10 cellular contexts compared by ENCODE assay signal in genomic region chr9:136244776-136245193, GRCh38. TPM values are rescaled to one million over a fixed set of nuclear protein-coding genes. Genes with fewer than 3 reads are reported as not detected.
A peak's percentile ranks its signal among the peaks of the same experiment; 100 is the strongest.
DNase-seq lines count a peak whose midpoint lies in the region; ATAC-seq, FAIRE-seq and TF ChIP-seq lines count a peak whose summit lies in the region.
"Had no signal": no experiment of that assay in that cellular context is flagged by ENCODE, and none has a peak within 500 bp of the region (broad histone marks: within the 10 kb centered on the region; RNA-seq: fewer than 3 reads in every experiment).

No MANE protein-coding gene starts in this region.

- peak overlapping the region; percentile 84 for H3K27ac Mint-ChIP-seq in T-helper 1 cell treated with Interleukin-12 subunit alpha and Interleukin-12 subunit beta and Interleukin-4 antibody, amounts not matched to agents 30 μg/mL and 1 μg/mL, for 36 hours
- peak overlapping the region; percentile 82 for H3K27ac Mint-ChIP-seq in activated T-helper 17 cell treated with anti-CD3 and anti-CD28 coated beads, Interleukin-2, amount 50 U/mL, for 72 hours
- H3K27ac Mint-ChIP-seq in immature natural killer cell, result peak overlapping the region; percentile 85 to 97 (median 92)

- WGBS in stomach, 5 donors, result 8 to 14% (median 9%) methylated on average over 7 of the region's 7 CpGs

- peaks cover 14 to 45% (median 36%) of the 10 kb centered on the region in 4 donors for H3K4me1 ChIP-seq in stomach

- DNase-seq in T-helper 1 cell (no peak), immature natural killer cell (no peak), stomach (no peak), GM12891 (ENCODE audit: insufficient read length, low spot score) (no peak), mesenteric fat pad (ENCODE audit: low spot score) (no peak)
- DNase-seq: activated gamma-delta T cell had no signal

- intact Hi-C loops in stomach (cut with DNase I; ENCODE audit: low total_unique reads), result no loop called here

- peaks cover 25% of the 10 kb centered on the region for H3K4me1 Mint-ChIP-seq in T-helper 1 cell treated with Interleukin-12 subunit alpha and Interleukin-12 subunit beta and Interleukin-4 antibody, amounts not matched to agents 30 μg/mL and 1 μg/mL, for 36 hours (ENCODE audit: low read depth)
- peaks cover 28% of the 10 kb centered on the region for H3K4me1 Mint-ChIP-seq in activated T-helper 17 cell treated with anti-CD3 and anti-CD28 coated beads, Interleukin-2, amount 50 U/mL, for 72 hours
- peaks cover 37 to 40% of the 10 kb centered on the region in 2 donors for H3K4me1 Mint-ChIP-seq in immature natural killer cell

- peaks cover 4% of the 10 kb centered on the region for H3K27me3 Mint-ChIP-seq in T-helper 1 cell treated with Interleukin-12 subunit alpha and Interleukin-12 subunit beta and Interleukin-4 antibody, amounts not matched to agents 30 μg/mL and 1 μg/mL, for 36 hours (ENCODE audit: low read depth)
- H3K27me3 Mint-ChIP-seq in activated T-helper 17 cell treated with anti-CD3 and anti-CD28 coated beads, Interleukin-2, amount 50 U/mL, for 72 hours, result no peaks in the 10 kb centered on the region
- peaks cover 2 to 4% (median 3%) of the 10 kb centered on the region in 3 donors for H3K27me3 Mint-ChIP-seq in immature natural killer cell (ENCODE audit: low read depth in 3 of 3)

- TF ChIP-seq POLR2A in stomach (IDR thresholded peaks at IDR 0.05) (no peak), GM12891 (IDR thresholded peaks at IDR 0.05; ENCODE audit: low read depth, low read length) (no peak)

- no peak for ATAC-seq in activated T-helper 17 cell treated with anti-CD3 and anti-CD28 coated beads, Interleukin-2, amount 50 U/mL, for 72 hours (replicated peaks)
- no peak for ATAC-seq in HG02571 (IDR thresholded peaks at IDR 0.05; ENCODE audit: unreplicated experiment)

- TF ChIP-seq EP300 in stomach (IDR thresholded peaks at IDR 0.05), result no peak

- H3K4me3 ChIP-seq in stomach, result peak overlapping the region; percentile 80 to 97 (median 88)

- H3K9me3 ChIP-seq in stomach, result no peaks in the 10 kb centered on the region

- TF ChIP-seq CTCF in stomach (IDR thresholded peaks at IDR 0.05), result no peak

- no peak for FAIRE-seq in GM12891 (lab: Jason Lieb, UNC)
- FAIRE-seq: A204.1 had no signal

- H3K27ac ChIP-seq in stomach, result peak overlapping the region in 2 of 5 donors; percentile 73 to 75

- no peaks in the 10 kb centered on the region for H3K36me3 ChIP-seq in stomach

- no peaks in the 10 kb centered on the region for H3K36me3 Mint-ChIP-seq in T-helper 1 cell treated with Interleukin-12 subunit alpha and Interleukin-12 subunit beta and Interleukin-4 antibody, amounts not matched to agents 30 μg/mL and 1 μg/mL, for 36 hours (ENCODE audit: low read depth)
- peaks cover 23% of the 10 kb centered on the region for H3K36me3 Mint-ChIP-seq in activated T-helper 17 cell treated with anti-CD3 and anti-CD28 coated beads, Interleukin-2, amount 50 U/mL, for 72 hours (ENCODE audit: low read depth)
- H3K36me3 Mint-ChIP-seq in immature natural killer cell, result no peaks in the 10 kb centered on the region

- no peaks in the 10 kb centered on the region for H3K27me3 ChIP-seq in stomach

- H3K4me3 Mint-ChIP-seq in T-helper 1 cell treated with Interleukin-12 subunit alpha and Interleukin-12 subunit beta and Interleukin-4 antibody, amounts not matched to agents 30 μg/mL and 1 μg/mL, for 36 hours, result peak overlapping the region; percentile 94
- H3K4me3 Mint-ChIP-seq in activated T-helper 17 cell treated with anti-CD3 and anti-CD28 coated beads, Interleukin-2, amount 50 U/mL, for 72 hours, result peak overlapping the region; percentile 99
- H3K4me3 Mint-ChIP-seq in immature natural killer cell, result peak overlapping the region; percentile 92 to 96 (median 95)

- H3K9me3 Mint-ChIP-seq in T-helper 1 cell treated with Interleukin-12 subunit alpha and Interleukin-12 subunit beta and Interleukin-4 antibody, amounts not matched to agents 30 μg/mL and 1 μg/mL, for 36 hours, result no peaks in the 10 kb centered on the region
- no peaks in the 10 kb centered on the region for H3K9me3 Mint-ChIP-seq in activated T-helper 17 cell treated with anti-CD3 and anti-CD28 coated beads, Interleukin-2, amount 50 U/mL, for 72 hours
- H3K9me3 Mint-ChIP-seq in immature natural killer cell, result no peaks in the 10 kb centered on the region

TF ChIP-seq in GM12891, 5 proteins besides CTCF, POLR2A, EP300 and RAD21:
- TF ChIP-seq TAF1 (IDR thresholded peaks at IDR 0.05; ENCODE audit: low read depth, low read length), result no peak
- TF ChIP-seq POLR2AphosphoS5 (IDR thresholded peaks at IDR 0.05; ENCODE audit: low read depth, low read length), result no peak

RNA-seq across cellular contexts. Expression of gene QSOX2, which starts 0.8 kb away (rescaled TPM):
- 10 to 100 TPM; 25.9 to 28.5 TPM for total RNA-seq in activated T-helper 17 cell treated with anti-CD3 and anti-CD28 coated beads, Interleukin-2, amount 50 U/mL, for 72 hours
- polyA plus RNA-seq in immature natural killer cell (under 1 TPM in 2 of 3 donors, not detected in 1; 0.59 to 0.89 TPM), stomach (1 to 10 TPM; 1.5 to 4.5 (median 2.6) TPM)
- total RNA-seq in stomach (10 to 100 TPM in 2 of 5 donors, 1 to 10 TPM in 3; 4.7 to 33.5 (median 7.7) TPM), mesenteric fat pad (10.3 TPM)
- polyA plus RNA-seq in GM12891 (2012; ENCODE audit: low read depth, missing spikeins), result 8.2 TPM

RNA-seq across cellular contexts. Expression of gene LHX3, which starts 39.9 kb away (rescaled TPM):
- total RNA-seq in activated T-helper 17 cell treated with anti-CD3 and anti-CD28 coated beads, Interleukin-2, amount 50 U/mL, for 72 hours, result under 1 TPM in 1 of 2 donors, not detected in 1; 0.16 TPM
- polyA plus RNA-seq in immature natural killer cell (not detected), stomach (not detected)
- total RNA-seq in stomach (not detected), mesenteric fat pad (not detected)
- not detected for polyA plus RNA-seq in GM12891 (2012; ENCODE audit: low read depth, missing spikeins)

RNA-seq across cellular contexts. Expression of gene CCDC187, which starts 59.1 kb away (rescaled TPM):
- total RNA-seq in activated T-helper 17 cell treated with anti-CD3 and anti-CD28 coated beads, Interleukin-2, amount 50 U/mL, for 72 hours, result under 1 TPM in 1 of 2 donors, not detected in 1; 0.02 TPM
- polyA plus RNA-seq in immature natural killer cell (not detected), stomach (under 1 TPM; 0.12 to 0.31 (median 0.18) TPM)
- total RNA-seq in stomach (1 to 10 TPM in 2 of 5 donors, under 1 TPM in 2, not detected in 1; 0.45 to 2.8 (median 1.7) TPM), mesenteric fat pad (not detected)
- polyA plus RNA-seq in GM12891 (2012; ENCODE audit: low read depth, missing spikeins), result 0.03 TPM
